In the genomic region with DNA sequence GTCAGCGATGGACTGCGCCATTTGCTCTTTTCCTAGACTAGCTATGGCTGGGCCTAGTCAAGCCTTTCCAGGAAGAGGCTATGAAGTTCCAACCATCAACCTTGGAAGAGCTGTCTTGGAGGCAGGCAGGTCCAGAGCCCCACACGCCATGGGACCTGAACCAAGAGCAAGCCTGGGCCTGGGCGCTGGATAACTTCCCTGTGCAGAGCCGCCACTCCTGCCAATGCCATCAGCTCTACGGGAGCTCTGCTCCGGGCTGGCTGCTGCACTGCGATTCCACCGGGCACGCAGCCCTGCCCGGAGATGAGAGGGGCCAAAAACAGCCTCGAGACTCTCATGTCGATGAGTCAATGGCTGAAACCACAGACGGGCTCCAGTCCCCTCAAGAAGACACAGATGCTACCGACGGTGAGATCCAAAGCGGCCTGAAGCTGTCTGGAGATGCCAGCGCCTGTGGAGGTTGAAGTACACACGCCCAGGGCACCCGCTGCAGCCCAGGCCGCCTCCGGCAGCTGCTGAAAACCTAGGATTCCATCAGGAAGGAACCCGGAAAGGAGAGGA, we compare ENCODE assay signal across 18 cellular contexts.
DNase-seq lines count a peak whose midpoint lies in the region; ATAC-seq, FAIRE-seq and TF ChIP-seq lines count a peak whose summit lies in the region.
"Had no signal": no experiment of that assay in that cellular context is flagged by ENCODE, and none has a peak within 500 bp of the region (broad histone marks: within the 10 kb centered on the region; RNA-seq: fewer than 3 reads in every experiment).

No MANE protein-coding gene starts in this region.

- H3K4me3 ChIP-seq in K562 (no peak overlapping the region), keratinocyte (ENCODE audit: control insufficient read depth in 2 of 3, extremely low read depth in 1 of 3, insufficient read depth in 2 of 3, low read depth in 1 of 3, low read length in 3 of 3) (no peak overlapping the region), adrenal gland (no peak overlapping the region), pancreas (no peak overlapping the region)
- H3K4me3 ChIP-seq: GM23338 had no signal

- DNase-seq in NCI-H446 treated with DMSO at 0.1 percent for 48 hours (lab: John Stamatoyannopoulos, UW): peak; percentile 11
- DNase-seq in K562 (ENCODE audit: extremely low read depth in 1 of 4, low spot score in 3 of 4): no peak
- no peak for DNase-seq in keratinocyte (ENCODE audit: low read depth, low spot score)
- DNase-seq in substantia nigra (lab: John Stamatoyannopoulos, UW): no peak
- DNase-seq in adrenal gland: no peak
- no peak for DNase-seq in pancreas
- DNase-seq: C1 segment of cervical spinal cord; Calu3; CD4-positive, alpha-beta memory T cell; COR-L47; DMS53; DMS79 treated with DMSO at 0.1 percent for 48 hours; GF-D8; H9 had no signal

- TF ChIP-seq POLR2A in K562 (conservative IDR thresholded peaks at IDR 0.05): no peak
- no peak for TF ChIP-seq POLR2A in adrenal gland (IDR thresholded peaks at IDR 0.05)

- WGBS in K562 (ENCODE audit: insufficient coverage, low coverage, missing lambda C conversion rate): 65% methylated on average over 21 of the region's 23 CpGs
- 86 to 93% (median 89%) methylated on average over 3 to 23 of the region's 23 CpGs for WGBS in adrenal gland, 4 donors
- 80 to 90% methylated on average over 23 of the region's 23 CpGs for WGBS in pancreas, 2 donors

- no peak overlapping the region; a peak in 1 of 4 replicates for H3K9ac ChIP-seq in K562 (ENCODE audit: insufficient read depth in 1 of 2, low read depth in 2 of 2, low read length in 2 of 2)
- no peak overlapping the region for H3K9ac ChIP-seq in keratinocyte (ENCODE audit: control insufficient read depth, extremely low read depth, insufficient read depth, low read length)

- H3K9me1 ChIP-seq in K562 (ENCODE audit: control insufficient read depth, insufficient read depth, low read length) (no peaks in the 10 kb centered on the region), keratinocyte (ENCODE audit: control insufficient read depth, extremely low read depth, insufficient read depth, low read length) (no peaks in the 10 kb centered on the region)

- intact Hi-C loops in K562 (cut with micrococcal nuclease) (no loop called here), adrenal gland (cut with DNase I) (loop anchor here in 1 of 2 donors (10.0 kb wide), 1 partner anchor 69 kb away; no protein-coding TSS in a partner anchor), pancreas (cut with DNase I) (no loop called here)

- H3K9me3 ChIP-seq in K562 (replicated peaks; ENCODE audit: control insufficient read depth, insufficient read depth, low read depth, low read length): no peaks in the 10 kb centered on the region
- no peaks in the 10 kb centered on the region for H3K9me3 ChIP-seq in keratinocyte (ENCODE audit: control insufficient read depth, low read depth, low read length)
- no peaks in the 10 kb centered on the region for H3K9me3 ChIP-seq in adrenal gland (replicated peaks in 1 of 3)
- H3K9me3 ChIP-seq in pancreas: no peaks in the 10 kb centered on the region

- no peak overlapping the region for H3K27ac ChIP-seq in K562 (ENCODE audit: extremely low read depth, low read depth, low read length)
- H3K27ac ChIP-seq in keratinocyte (ENCODE audit: control insufficient read depth, insufficient read depth, low read length): no peak overlapping the region
- H3K27ac ChIP-seq in substantia nigra (ENCODE audit: low read depth, low read length, poor library complexity, severe bottlenecking): no peak overlapping the region
- H3K27ac ChIP-seq in adrenal gland: no peak overlapping the region
- H3K27ac ChIP-seq in pancreas: no peak overlapping the region

- in situ Hi-C loops in K562 (cut with MboI): loop anchor here (10.0 kb wide), 1 partner anchor 469 kb away; no protein-coding TSS in a partner anchor

- H3K4me2 ChIP-seq in K562 (ENCODE audit: insufficient read depth, low read length) (no peak overlapping the region), keratinocyte (ENCODE audit: control insufficient read depth, extremely low read depth, insufficient read depth, low read depth, low read length) (no peak overlapping the region)
- H3K4me2 ChIP-seq: GM23338 had no signal

- H3K79me2 ChIP-seq in K562 (ENCODE audit: control insufficient read depth, insufficient read depth, low read length) (no peaks in the 10 kb centered on the region), keratinocyte (ENCODE audit: control insufficient read depth, insufficient read depth, low read length) (no peaks in the 10 kb centered on the region)

- FAIRE-seq in K562 (lab: Jason Lieb, UNC) (no peak), keratinocyte (lab: Jason Lieb, UNC) (no peak), pancreas (lab: Jason Lieb, UNC) (no peak)
- FAIRE-seq: GM12891, GM18507 had no signal

- H3K36me3 ChIP-seq in K562 (ENCODE audit: control insufficient read depth, insufficient read depth, low read length): no peaks in the 10 kb centered on the region
- no peaks in the 10 kb centered on the region for H3K36me3 ChIP-seq in keratinocyte (ENCODE audit: control insufficient read depth in 2 of 2, extremely low read depth in 1 of 2, insufficient read depth in 2 of 2, low read length in 2 of 2)
- no peaks in the 10 kb centered on the region for H3K36me3 ChIP-seq in adrenal gland (replicated peaks in 1 of 2)
- H3K36me3 ChIP-seq in pancreas: no peaks in the 10 kb centered on the region

- H3K4me1 ChIP-seq in K562 (replicated peaks in 1 of 2; ENCODE audit: control insufficient read depth in 2 of 2, insufficient read depth in 2 of 2, low read length in 2 of 2): peaks cover 0 to 5% of the 10 kb centered on the region in 2 experiments; a peak in 1 of 5 replicates
- no peaks in the 10 kb centered on the region for H3K4me1 ChIP-seq in keratinocyte (ENCODE audit: control insufficient read depth, extremely low read depth, insufficient read depth, low read length)
- no peaks in the 10 kb centered on the region for H3K4me1 ChIP-seq in adrenal gland (replicated peaks in 1 of 2)
- no peaks in the 10 kb centered on the region for H3K4me1 ChIP-seq in pancreas

- ATAC-seq in K562 (peak; percentile 26; the same call in 1 of the 3 replicates), pancreas (no peak)
- ATAC-seq: GM23338, HCT116 had no signal

- H3K27me3 ChIP-seq in K562 (ENCODE audit: control insufficient read depth in 2 of 2, insufficient read depth in 2 of 2, low read length in 2 of 2): 0 out of 5 replicates have a peak, but pooled peaks cover 0 to 4% of the 10 kb centered on the region in 2 experiments
- no peaks in the 10 kb centered on the region for H3K27me3 ChIP-seq in keratinocyte (ENCODE audit: control insufficient read depth, extremely low read depth, insufficient read depth, low read length)
- no peaks in the 10 kb centered on the region for H3K27me3 ChIP-seq in adrenal gland
- H3K27me3 ChIP-seq in pancreas: no peaks in the 10 kb centered on the region

- CTCF ChIA-PET in K562 (lab: Yijun Ruan, JAX; ENCODE audit: low intra/inter-chr PET ratio): no interaction called here

- H2AFZ ChIP-seq in K562 (ENCODE audit: low read depth, low read length) (peak overlapping the region; percentile 20), keratinocyte (ENCODE audit: control insufficient read depth, low read length) (peak overlapping the region; percentile 45)
- H2AFZ ChIP-seq: GM23338 had no signal

- TF ChIP-seq RAD21 in K562 (CRISPR knock-in tag; conservative IDR thresholded peaks at IDR 0.05 in 1 of 2, IDR thresholded peaks at IDR 0.05 in 1 of 2): no peak

- BruUV-seq in K562 (replicated peaks; lab: Mats Ljungman, UMichigan): no TSS peak

- TF ChIP-seq EP300 in K562 (IDR thresholded peaks at IDR 0.05; ENCODE audit: low read length): no peak

- TF ChIP-seq CTCF in K562 (IDR thresholded peaks at IDR 0.05 in 2 of 3, conservative IDR thresholded peaks at IDR 0.05 in 1 of 3; ENCODE audit: insufficient read depth in 2 of 3, low read depth in 1 of 3, low read length in 3 of 3): no peak
- TF ChIP-seq CTCF in keratinocyte (optimal IDR thresholded peaks at IDR 0.05 in 1 of 3, IDR thresholded peaks at IDR 0.05 in 1 of 3, conservative IDR thresholded peaks at IDR 0.05 in 1 of 3; ENCODE audit: extremely low read depth in 1 of 3, insufficient read depth in 2 of 3, low read length in 3 of 3): no peak
- TF ChIP-seq CTCF in adrenal gland (IDR thresholded peaks at IDR 0.05): no peak
- TF ChIP-seq CTCF in pancreas (IDR thresholded peaks at IDR 0.05): no peak

- dilution Hi-C loops in keratinocyte (cut with MboI; ENCODE audit: extremely low pct_ligation_motif_present, low sequenced_read_pairs): no loop called here

- POLR2A ChIA-PET in K562 (lab: Yijun Ruan, JAX): interaction anchor here (0.6 to 0.9 kb wide), 2 partner anchors 11 to 223 kb away, joined by 3 to 5 read pairs; no protein-coding TSS in a partner anchor

- H4K20me1 ChIP-seq in K562 (replicated peaks; ENCODE audit: control insufficient read depth, insufficient read depth, low read length) (no peaks in the 10 kb centered on the region), keratinocyte (ENCODE audit: control insufficient read depth, extremely low read depth, insufficient read depth, low read length) (no peaks in the 10 kb centered on the region)

TF ChIP-seq in K562, 482 proteins besides CTCF, POLR2A, EP300 and RAD21 (continues in another document):
- no peak for TF ChIP-seq CXXC5 (CRISPR knock-in tag; IDR thresholded peaks at IDR 0.05)
- TF ChIP-seq, protein P1, sequence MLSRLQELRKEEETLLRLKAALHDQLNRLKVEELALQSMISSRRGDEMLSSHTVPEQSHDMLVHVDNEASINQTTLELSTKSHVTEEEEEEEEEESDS (CRISPR knock-in tag; IDR thresholded peaks at IDR 0.05): no peak
- TF ChIP-seq, protein P2, sequence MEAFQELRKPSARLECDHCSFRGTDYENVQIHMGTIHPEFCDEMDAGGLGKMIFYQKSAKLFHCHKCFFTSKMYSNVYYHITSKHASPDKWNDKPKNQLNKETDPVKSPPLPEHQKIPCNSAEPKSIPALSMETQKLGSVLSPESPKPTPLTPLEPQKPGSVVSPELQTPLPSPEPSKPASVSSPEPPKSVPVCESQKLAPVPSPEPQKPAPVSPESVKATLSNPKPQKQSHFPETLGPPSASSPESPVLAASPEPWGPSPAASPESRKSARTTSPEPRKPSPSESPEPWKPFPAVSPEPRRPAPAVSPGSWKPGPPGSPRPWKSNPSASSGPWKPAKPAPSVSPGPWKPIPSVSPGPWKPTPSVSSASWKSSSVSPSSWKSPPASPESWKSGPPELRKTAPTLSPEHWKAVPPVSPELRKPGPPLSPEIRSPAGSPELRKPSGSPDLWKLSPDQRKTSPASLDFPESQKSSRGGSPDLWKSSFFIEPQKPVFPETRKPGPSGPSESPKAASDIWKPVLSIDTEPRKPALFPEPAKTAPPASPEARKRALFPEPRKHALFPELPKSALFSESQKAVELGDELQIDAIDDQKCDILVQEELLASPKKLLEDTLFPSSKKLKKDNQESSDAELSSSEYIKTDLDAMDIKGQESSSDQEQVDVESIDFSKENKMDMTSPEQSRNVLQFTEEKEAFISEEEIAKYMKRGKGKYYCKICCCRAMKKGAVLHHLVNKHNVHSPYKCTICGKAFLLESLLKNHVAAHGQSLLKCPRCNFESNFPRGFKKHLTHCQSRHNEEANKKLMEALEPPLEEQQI (IDR thresholded peaks at IDR 0.05): no peak
- TF ChIP-seq SMARCA4 (IDR thresholded peaks at IDR 0.05): no peak
- no peak for TF ChIP-seq NRF1 (conservative IDR thresholded peaks at IDR 0.05 in 1 of 2, IDR thresholded peaks at IDR 0.05 in 1 of 2)
